ENCODE assay signal across 26 cellular contexts in genomic region chr17:2351269-2351668, GRCh38.
"Had no signal": no experiment of that assay in that cellular context is flagged by ENCODE, and none has a peak within 500 bp of the region (broad histone marks: within the 10 kb centered on the region; RNA-seq: fewer than 3 reads in every experiment).

No MANE protein-coding gene starts in this region.

- H3K36me3 Mint-ChIP-seq: immature natural killer cell; memory B cell; mesothelial cell of epicardium; naive B cell; natural killer cell treated with Interleukin-12 subunit alpha and Interleukin-12 subunit beta and Interleukin-15 and Interleukin-18, amount 100 ng/mL, for 72 hours; stimulated activated memory B cell treated with anti-CD40 and anti-IgM and Interleukin-4, amounts not matched to agents 10 μg/mL and 1 μg/mL and 100 μg/mL, for 72 hours had no signal

- H3K9me3 Mint-ChIP-seq: immature natural killer cell; memory B cell; mesothelial cell of epicardium; naive B cell; natural killer cell treated with Interleukin-12 subunit alpha and Interleukin-12 subunit beta and Interleukin-15 and Interleukin-18, amount 100 ng/mL, for 72 hours; neural crest cell; stimulated activated memory B cell treated with anti-CD40 and anti-IgM and Interleukin-4, amounts not matched to agents 10 μg/mL and 1 μg/mL and 100 μg/mL, for 72 hours had no signal

- H3K4me1 ChIP-seq: sigmoid colon, uterus had no signal

- H3K36me3 ChIP-seq: left ventricle myocardium inferior, thoracic aorta, upper lobe of left lung, uterus had no signal

- H3K4me3 ChIP-seq: coronary artery, left ventricle myocardium inferior, lung, mucosa of descending colon, psoas muscle, sigmoid colon, thoracic aorta, tibial nerve, upper lobe of left lung, uterus had no signal

- H3K27me3 Mint-ChIP-seq: memory B cell; naive B cell; natural killer cell treated with Interleukin-12 subunit alpha and Interleukin-12 subunit beta and Interleukin-15 and Interleukin-18, amount 100 ng/mL, for 72 hours; stimulated activated memory B cell treated with anti-CD40 and anti-IgM and Interleukin-4, amounts not matched to agents 10 μg/mL and 1 μg/mL and 100 μg/mL, for 72 hours had no signal

- H3K4me1 Mint-ChIP-seq: memory B cell; stimulated activated memory B cell treated with anti-CD40 and anti-IgM and Interleukin-4, amounts not matched to agents 10 μg/mL and 1 μg/mL and 100 μg/mL, for 72 hours had no signal

- H3K27ac Mint-ChIP-seq: immature natural killer cell; memory B cell; mesothelial cell of epicardium; natural killer cell treated with Interleukin-12 subunit alpha and Interleukin-12 subunit beta and Interleukin-15 and Interleukin-18, amount 100 ng/mL, for 72 hours; stimulated activated memory B cell treated with anti-CD40 and anti-IgM and Interleukin-4, amounts not matched to agents 10 μg/mL and 1 μg/mL and 100 μg/mL, for 72 hours had no signal

- H3K9me3 ChIP-seq: left ventricle myocardium inferior, mucosa of descending colon, psoas muscle, sigmoid colon, thoracic aorta, tibial nerve, upper lobe of left lung, uterus had no signal

- H3K27ac ChIP-seq: coronary artery, left ventricle myocardium inferior, psoas muscle, sigmoid colon, thoracic aorta, tibial nerve, upper lobe of left lung, uterus had no signal

- DNase-seq: effector CD4-positive, alpha-beta T cell; hypothalamus; immature natural killer cell; islet precursor cell; kidney glomerular epithelial cell; left colon; left ventricle myocardium inferior; mucosa of descending colon; naive B cell; nucleus accumbens; sigmoid colon; stimulated activated CD4-positive, alpha-beta T cell treated with anti-CD3 and anti-CD28 coated beads, Interleukin-4, amount 100 ng/mL, for 4 hours; stimulated activated naive CD8-positive, alpha-beta T cell treated with anti-CD3 and anti-CD28 coated beads, Interleukin-15, Interleukin-2, amounts not matched to agents 100 U/mL and 50 U/mL, for 24 hours; upper lobe of left lung; uterus had no signal

- ATAC-seq: left colon; mucosa of descending colon; psoas muscle; right cardiac atrium; stimulated activated memory B cell treated with anti-CD40 and anti-IgM and Interleukin-4, amounts not matched to agents 10 μg/mL and 1 μg/mL and 100 μg/mL, for 72 hours; stimulated activated naive CD8-positive, alpha-beta T cell treated with anti-CD3 and anti-CD28 coated beads, Interleukin-15, Interleukin-2, amounts not matched to agents 100 U/mL and 50 U/mL, for 24 hours had no signal

- H3K4me3 Mint-ChIP-seq: immature natural killer cell; memory B cell; mesothelial cell of epicardium; naive B cell; natural killer cell treated with Interleukin-12 subunit alpha and Interleukin-12 subunit beta and Interleukin-15 and Interleukin-18, amount 100 ng/mL, for 72 hours; neural crest cell; stimulated activated memory B cell treated with anti-CD40 and anti-IgM and Interleukin-4, amounts not matched to agents 10 μg/mL and 1 μg/mL and 100 μg/mL, for 72 hours had no signal

- H3K27me3 ChIP-seq: sigmoid colon, tibial nerve, upper lobe of left lung, uterus had no signal
